In the genomic region with DNA sequence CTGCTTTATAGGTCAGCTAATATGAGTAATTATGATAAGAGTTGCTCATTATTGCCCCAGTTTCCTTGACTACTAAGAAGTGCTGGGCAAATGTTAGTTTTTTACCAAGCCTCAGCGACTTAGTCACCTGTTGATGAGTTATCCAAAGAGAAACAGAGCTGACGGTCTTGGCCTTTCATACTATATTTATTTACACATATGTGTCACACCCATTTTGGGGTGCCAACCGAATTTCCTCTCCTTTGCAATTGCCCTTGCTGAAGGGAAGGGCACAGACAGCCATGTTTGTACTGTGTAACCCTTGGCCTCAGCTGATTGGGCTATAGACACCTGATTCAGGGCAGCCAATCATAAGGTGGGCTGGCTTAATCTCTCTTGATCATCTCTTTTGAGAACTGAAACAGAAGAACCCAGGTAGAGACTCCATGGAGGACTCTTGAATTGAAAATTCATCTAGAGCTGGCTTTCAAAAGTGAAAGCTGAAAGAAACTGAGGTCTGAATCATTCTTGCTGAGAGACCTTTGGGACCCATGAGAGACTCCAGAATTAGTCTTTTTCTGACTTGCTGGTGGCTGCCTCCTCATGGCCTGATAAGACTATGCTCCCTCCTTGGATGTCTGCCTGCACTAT, we compare ENCODE assay signal across 9 cellular contexts.
DNase-seq lines count a peak whose midpoint lies in the region; ATAC-seq lines count a peak whose summit lies in the region.
"Had no signal": no experiment of that assay in that cellular context is flagged by ENCODE, and none has a peak within 500 bp of the region (broad histone marks: within the 10 kb centered on the region; RNA-seq: fewer than 3 reads in every experiment).

No MANE protein-coding gene starts in this region.

- peaks cover 1% of the 10 kb centered on the region for H3K27me3 Mint-ChIP-seq in activated CD4-positive, alpha-beta memory T cell treated with anti-CD3 and anti-CD28 coated beads, Interleukin-2, amount 10 ng/mL, durations not matched to agents 7 days and 5 days

- POLR2A ChIA-PET in activated CD4-positive, alpha-beta memory T cell treated with anti-CD3 and anti-CD28 coated beads, Interleukin-2, amount 10 ng/mL, durations not matched to agents 7 days and 5 days (lab: Charles Lee) = interaction anchor here (0.8 to 1.4 kb wide), 5 partner anchors 36 to 138 kb away, joined by 3 to 5 read pairs (median 3); no protein-coding TSS in a partner anchor

- H3K4me3 Mint-ChIP-seq in activated CD4-positive, alpha-beta memory T cell treated with anti-CD3 and anti-CD28 coated beads, Interleukin-2, amount 10 ng/mL, durations not matched to agents 7 days and 5 days = no peak overlapping the region

- CTCF ChIA-PET in activated CD4-positive, alpha-beta memory T cell treated with anti-CD3 and anti-CD28 coated beads, Interleukin-2, amount 10 ng/mL, durations not matched to agents 7 days and 5 days (lab: Charles Lee) = no interaction called here

- H3K4me1 Mint-ChIP-seq in activated CD4-positive, alpha-beta memory T cell treated with anti-CD3 and anti-CD28 coated beads, Interleukin-2, amount 10 ng/mL, durations not matched to agents 7 days and 5 days = peaks cover 31% of the 10 kb centered on the region

- H3K9me3 Mint-ChIP-seq in activated CD4-positive, alpha-beta memory T cell treated with anti-CD3 and anti-CD28 coated beads, Interleukin-2, amount 10 ng/mL, durations not matched to agents 7 days and 5 days = no peaks in the 10 kb centered on the region

- peak; percentile 66 for ATAC-seq in HG03066 (IDR thresholded peaks at IDR 0.05; ENCODE audit: low read depth, unreplicated experiment)
- ATAC-seq in HG03045 (IDR thresholded peaks at IDR 0.05; ENCODE audit: unreplicated experiment) = no peak
- no peak for ATAC-seq in HG03139 (IDR thresholded peaks at IDR 0.05; ENCODE audit: unreplicated experiment)

- intact Hi-C loops in posterior cingulate gyrus (cut with DNase I) = no loop called here

- peaks cover 3% of the 10 kb centered on the region for H3K36me3 Mint-ChIP-seq in activated CD4-positive, alpha-beta memory T cell treated with anti-CD3 and anti-CD28 coated beads, Interleukin-2, amount 10 ng/mL, durations not matched to agents 7 days and 5 days (ENCODE audit: low read depth)

- DNase-seq in NCI-H1417 (lab: John Stamatoyannopoulos, UW) (peak in 2 of 3 experiments; percentile 11 to 49), NCI-H1417 treated with DMSO at 0.1 percent for 48 hours (lab: John Stamatoyannopoulos, UW) (no peak), posterior cingulate gyrus (no peak)
- peak; percentile 34 for DNase-seq in activated CD4-positive, alpha-beta memory T cell treated with anti-CD3 and anti-CD28 coated beads, Interleukin-2, amount 10 ng/mL, durations not matched to agents 7 days and 5 days
- DNase-seq in stimulated activated CD4-positive, alpha-beta T cell treated with anti-CD3 and anti-CD28 coated beads, Interleukin-1b, Interleukin-23, amount 100 ng/mL, for 48 hours = peak; percentile 68
- DNase-seq: ACHN had no signal

- H3K27ac Mint-ChIP-seq in activated CD4-positive, alpha-beta memory T cell treated with anti-CD3 and anti-CD28 coated beads, Interleukin-2, amount 10 ng/mL, durations not matched to agents 7 days and 5 days = peak overlapping the region; percentile 59

Comparison
In these comparisons a context has a peak if more than half of its experiments do, and no peak if none do; other contexts are left out.
1. DNase-seq: peak in NCI-H1417 (2 of 3), activated CD4-positive, alpha-beta memory T cell treated with anti-CD3 and anti-CD28 coated beads, Interleukin-2, amount 10 ng/mL, durations not matched to agents 7 days and 5 days (single experiment) and stimulated activated CD4-positive, alpha-beta T cell treated with anti-CD3 and anti-CD28 coated beads, Interleukin-1b, Interleukin-23, amount 100 ng/mL, for 48 hours (single experiment); none in NCI-H1417 treated with DMSO at 0.1 percent for 48 hours (single experiment) and posterior cingulate gyrus (0 of 10).